1 cellular context compared by ENCODE assay signal in the genomic region with DNA sequence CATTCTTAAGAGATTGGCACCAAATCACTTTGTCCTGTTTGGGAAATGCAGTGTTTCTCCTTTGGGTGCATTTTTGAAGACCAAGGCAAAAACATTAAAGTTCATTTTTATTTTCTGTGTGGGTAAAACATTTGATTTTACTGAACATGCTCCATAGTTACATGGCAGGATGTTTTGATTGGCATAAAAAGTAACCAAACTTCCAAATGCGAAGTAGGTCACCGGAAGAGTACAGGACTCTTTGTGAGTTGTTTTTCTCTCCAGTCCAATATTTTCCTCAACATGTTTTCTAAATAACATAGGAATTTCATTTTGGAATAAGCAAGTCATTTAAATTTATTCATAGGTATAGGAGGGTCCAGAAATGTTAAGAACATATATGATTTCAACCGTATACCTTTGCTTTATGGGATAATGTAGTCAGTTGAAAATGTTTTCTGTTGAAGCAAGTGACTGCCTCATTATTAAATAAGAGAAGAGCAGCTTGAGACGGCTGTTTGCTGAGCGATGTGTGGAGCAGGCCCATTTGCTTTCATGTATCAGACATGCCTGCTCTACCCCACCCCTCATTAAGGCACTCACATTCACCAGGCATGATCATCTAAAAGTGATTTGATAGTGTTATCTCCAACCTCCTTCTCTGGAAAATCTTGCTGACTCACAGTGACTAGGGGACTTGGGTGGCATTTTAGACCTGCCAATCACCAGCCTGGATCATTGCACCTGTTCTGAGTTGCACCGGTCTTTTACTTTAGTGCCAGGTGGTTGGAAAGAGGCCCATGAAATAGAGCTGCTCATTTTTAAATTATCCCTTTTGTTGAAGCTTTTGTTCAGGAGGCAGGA.
TF ChIP-seq lines count a peak whose summit lies in the region.

No MANE protein-coding gene starts in this region.

TF ChIP-seq in HepG2, 621 proteins besides CTCF, POLR2A, EP300 and RAD21:
- peak; percentile 87 for TF ChIP-seq NFE2L2 (IDR thresholded peaks at IDR 0.05; ENCODE audit: low read length)
- TF ChIP-seq FOSL2 (CRISPR knock-in tag; IDR thresholded peaks at IDR 0.05), result peak; percentile 19; the same call in 1 of the 2 replicates
- TF ChIP-seq MAFF (IDR thresholded peaks at IDR 0.05; ENCODE audit: low read depth, low read length), result peak; percentile 70
- peak; percentile 40 to 58 for TF ChIP-seq MAFK (conservative IDR thresholded peaks at IDR 0.05 in 1 of 2, IDR thresholded peaks at IDR 0.05 in 1 of 2; ENCODE audit: low read length in 2 of 2)
- TF ChIP-seq, protein P1, sequence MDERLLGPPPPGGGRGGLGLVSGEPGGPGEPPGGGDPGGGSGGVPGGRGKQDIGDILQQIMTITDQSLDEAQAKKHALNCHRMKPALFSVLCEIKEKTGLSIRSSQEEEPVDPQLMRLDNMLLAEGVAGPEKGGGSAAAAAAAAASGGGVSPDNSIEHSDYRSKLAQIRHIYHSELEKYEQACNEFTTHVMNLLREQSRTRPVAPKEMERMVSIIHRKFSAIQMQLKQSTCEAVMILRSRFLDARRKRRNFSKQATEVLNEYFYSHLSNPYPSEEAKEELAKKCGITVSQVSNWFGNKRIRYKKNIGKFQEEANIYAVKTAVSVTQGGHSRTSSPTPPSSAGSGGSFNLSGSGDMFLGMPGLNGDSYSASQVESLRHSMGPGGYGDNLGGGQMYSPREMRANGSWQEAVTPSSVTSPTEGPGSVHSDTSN (CRISPR knock-in tag; IDR thresholded peaks at IDR 0.05), result 0 out of 2 replicates have a peak, but pooled peaks have one; percentile 46
- TF ChIP-seq NFE2 (CRISPR knock-in tag; IDR thresholded peaks at IDR 0.05), result peak; percentile 60; the same call in 1 of the 2 replicates
